In the genomic region with DNA sequence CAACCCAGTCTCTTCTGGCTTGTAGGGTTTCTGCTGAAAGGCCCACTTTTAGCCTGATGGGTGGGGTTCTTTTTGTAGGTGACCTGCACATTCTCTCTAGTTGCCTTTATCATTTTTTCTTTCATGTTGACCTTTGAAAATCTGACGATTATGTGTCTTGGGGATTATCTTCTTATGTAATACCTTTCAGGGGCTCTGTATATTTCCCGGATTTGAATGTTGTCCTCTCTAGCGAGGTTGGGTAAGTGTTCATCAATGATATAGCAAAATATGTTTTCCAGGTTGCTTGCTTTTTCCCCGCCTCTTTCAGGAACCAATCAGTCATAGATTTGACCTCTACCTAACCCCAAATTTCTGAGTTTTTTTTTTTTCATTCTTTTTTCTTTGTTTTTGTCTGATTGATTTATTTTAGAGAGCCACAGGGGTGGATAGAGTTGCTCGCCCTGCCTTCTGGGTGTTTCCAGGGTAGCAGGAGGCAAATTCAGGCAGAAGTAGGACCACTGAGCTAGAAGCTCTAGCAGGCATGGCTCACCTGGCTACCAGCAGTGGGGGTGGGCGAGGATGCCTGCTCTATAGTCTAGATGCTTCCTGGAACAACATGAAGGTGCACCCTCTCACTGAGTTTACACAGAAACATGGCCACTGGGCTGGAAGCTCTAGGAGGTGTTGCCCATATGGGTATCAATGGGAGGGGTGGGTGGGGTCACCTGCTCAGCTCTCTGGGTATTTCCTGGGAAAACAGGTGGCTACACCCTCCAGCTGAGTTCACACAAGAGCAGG, we compare ENCODE assay signal across 28 cellular contexts.
"Had no signal": no experiment of that assay in that cellular context is flagged by ENCODE, and none has a peak within 500 bp of the region (broad histone marks: within the 10 kb centered on the region; RNA-seq: fewer than 3 reads in every experiment).

No MANE protein-coding gene starts in this region.

- H3K36me3 Mint-ChIP-seq: stimulated activated effector memory CD8-positive, alpha-beta T cell treated with anti-CD3 and anti-CD28 coated beads, Interleukin-12 subunit alpha, Interleukin-12 subunit beta, amount 100 ng/mL, for 72 hours; type B pancreatic cell had no signal

- H3K4me1 ChIP-seq: stomach, suprapubic skin, testis, thyroid gland, tibial artery, tibial nerve, transverse colon, upper lobe of left lung, upper lobe of right lung, uterus, vagina had no signal

- FAIRE-seq: urothelium cell line had no signal

- H3K36me3 ChIP-seq: stomach, suprapubic skin, thoracic aorta, thyroid gland, transverse colon, upper lobe of left lung, upper lobe of right lung, uterus, vagina had no signal

- H3K27me3 Mint-ChIP-seq: stimulated activated memory B cell treated with anti-CD40 and anti-IgM and Interleukin-4, amounts not matched to agents 10 μg/mL and 1 μg/mL and 100 μg/mL, for 72 hours; stimulated activated naive CD8-positive, alpha-beta T cell treated with anti-CD3 and anti-CD28 coated beads, Interleukin-15, amount 100 ng/mL, for 72 hours; stimulated activated naive CD8-positive, alpha-beta T cell treated with anti-CD3 and anti-CD28 coated beads, Interleukin-15, Interleukin-2, amounts not matched to agents 100 ng/mL and 50 ng/mL, for 24 hours; type B pancreatic cell had no signal

- H3K9me3 Mint-ChIP-seq: stimulated activated effector memory CD8-positive, alpha-beta T cell treated with anti-CD3 and anti-CD28 coated beads, Interleukin-12 subunit alpha, Interleukin-12 subunit beta, amount 100 ng/mL, for 72 hours; stimulated activated memory B cell treated with anti-CD40 and anti-IgM and Interleukin-4, amounts not matched to agents 10 μg/mL and 1 μg/mL and 100 μg/mL, for 72 hours; stimulated activated naive CD8-positive, alpha-beta T cell treated with anti-CD3 and anti-CD28 coated beads, Interleukin-15, amount 100 ng/mL, for 72 hours; type B pancreatic cell had no signal

- H3K27me3 ChIP-seq: stomach, suprapubic skin, testis, thyroid gland, tibial artery, tibial nerve, transverse colon, upper lobe of left lung, upper lobe of right lung, uterus, vagina had no signal

- ATAC-seq: stimulated activated effector memory CD8-positive, alpha-beta T cell treated with anti-CD3 and anti-CD28 coated beads, Interleukin-12 subunit alpha, Interleukin-12 subunit beta, amount 100 ng/mL, for 72 hours; stimulated activated memory B cell treated with anti-CD40 and anti-IgM and Interleukin-4, amounts not matched to agents 10 μg/mL and 1 μg/mL and 100 μg/mL, for 72 hours; stimulated activated naive CD8-positive, alpha-beta T cell treated with anti-CD3 and anti-CD28 coated beads, Interleukin-15, amount 100 ng/mL, for 72 hours; upper lobe of right lung had no signal

- H3K4me3 Mint-ChIP-seq: stimulated activated effector memory CD8-positive, alpha-beta T cell treated with anti-CD3 and anti-CD28 coated beads, Interleukin-12 subunit alpha, Interleukin-12 subunit beta, amount 100 ng/mL, for 72 hours; stimulated activated memory B cell treated with anti-CD40 and anti-IgM and Interleukin-4, amounts not matched to agents 10 μg/mL and 1 μg/mL and 100 μg/mL, for 72 hours; stimulated activated naive CD8-positive, alpha-beta T cell treated with anti-CD3 and anti-CD28 coated beads, Interleukin-15, amount 100 ng/mL, for 72 hours; stimulated activated naive CD8-positive, alpha-beta T cell treated with anti-CD3 and anti-CD28 coated beads, Interleukin-15, Interleukin-2, amounts not matched to agents 100 ng/mL and 50 ng/mL, for 24 hours; type B pancreatic cell had no signal

- H3K27ac Mint-ChIP-seq: stimulated activated effector memory CD8-positive, alpha-beta T cell treated with anti-CD3 and anti-CD28 coated beads, Interleukin-12 subunit alpha, Interleukin-12 subunit beta, amount 100 ng/mL, for 72 hours; stimulated activated memory B cell treated with anti-CD40 and anti-IgM and Interleukin-4, amounts not matched to agents 10 μg/mL and 1 μg/mL and 100 μg/mL, for 72 hours; stimulated activated naive CD8-positive, alpha-beta T cell treated with anti-CD3 and anti-CD28 coated beads, Interleukin-15, Interleukin-2, amounts not matched to agents 100 ng/mL and 50 ng/mL, for 24 hours; type B pancreatic cell had no signal

- H3K4me3 ChIP-seq: stomach, suprapubic skin, testis, thoracic aorta, thyroid gland, tibial artery, tibial nerve, transverse colon, upper lobe of left lung, upper lobe of right lung, uterus, vagina had no signal

- H3K9me3 ChIP-seq: stomach, suprapubic skin, testis, thoracic aorta, thyroid gland, tibial artery, upper lobe of left lung, upper lobe of right lung, vagina had no signal

- H3K4me1 Mint-ChIP-seq: stimulated activated effector memory CD8-positive, alpha-beta T cell treated with anti-CD3 and anti-CD28 coated beads, Interleukin-12 subunit alpha, Interleukin-12 subunit beta, amount 100 ng/mL, for 72 hours; stimulated activated memory B cell treated with anti-CD40 and anti-IgM and Interleukin-4, amounts not matched to agents 10 μg/mL and 1 μg/mL and 100 μg/mL, for 72 hours; stimulated activated naive CD8-positive, alpha-beta T cell treated with anti-CD3 and anti-CD28 coated beads, Interleukin-15, amount 100 ng/mL, for 72 hours had no signal

- DNase-seq: stimulated activated CD4-positive, alpha-beta T cell treated with anti-CD3 and anti-CD28 coated beads, Interleukin-2, amount 100 ng/mL, for 48 hours; stimulated activated CD4-positive, alpha-beta T cell treated with anti-CD3 and anti-CD28 coated beads, Interleukin-4, amount 100 ng/mL, for 1 hour; stimulated activated CD4-positive, alpha-beta T cell treated with anti-CD3 and anti-CD28 coated beads, Interleukin-4, amount 100 ng/mL, for 24 hours; stimulated activated CD4-positive, alpha-beta T cell treated with anti-CD3 and anti-CD28 coated beads, Interleukin-4, amount 100 ng/mL, for 4 hours; stimulated activated CD8-positive, alpha-beta memory T cell treated with anti-CD3 and anti-CD28 coated beads, Interleukin-4, amount 100 ng/mL, for 48 hours; stimulated activated naive CD4-positive, alpha-beta T cell; stimulated activated naive CD4-positive, alpha-beta T cell treated with Interleukin-2 at 50 U/mL for 16 hours; stimulated activated naive CD8-positive, alpha-beta T cell treated with anti-CD3 and anti-CD28 coated beads, Interleukin-15, amount 100 ng/mL, for 72 hours; stimulated activated naive CD8-positive, alpha-beta T cell treated with anti-CD3 and anti-CD28 coated beads, Interleukin-15, Interleukin-2, amounts not matched to agents 100 U/mL and 50 U/mL, for 24 hours; stomach; substantia nigra; testis; thyroid gland; tibial artery; transverse colon; trophoblast cell; upper lobe of left lung; upper lobe of right lung; uterus had no signal

- H3K27ac ChIP-seq: stomach, suprapubic skin, testis, thoracic aorta, thyroid gland, tibial artery, tibial nerve, transverse colon, upper lobe of left lung, upper lobe of right lung, uterus, vagina had no signal
